In genomic region chr3:48129921-48130320, GRCh38 we compare ENCODE assay signal across 12 cellular contexts. TPM values are rescaled to one million over a fixed set of nuclear protein-coding genes. Genes with fewer than 3 reads are reported as not detected.
DNase-seq lines count a peak whose midpoint lies in the region; ATAC-seq and TF ChIP-seq lines count a peak whose summit lies in the region.
"Had no signal": no experiment of that assay in that cellular context is flagged by ENCODE, and none has a peak within 500 bp of the region (broad histone marks: within the 10 kb centered on the region; RNA-seq: fewer than 3 reads in every experiment).

No MANE protein-coding gene starts in this region.

- H3K4me3 ChIP-seq in dorsolateral prefrontal cortex (peak overlapping the region in 2 of 59 donors; percentile 3 to 9), lung (no peak overlapping the region), stomach smooth muscle (ENCODE audit: low read length in 2 of 2) (peak overlapping the region in 1 of 2 donors; percentile 8), OCI-LY7 (ENCODE audit: low read depth, low read length, poor library complexity, severe bottlenecking) (no peak overlapping the region)

- H2AFZ ChIP-seq in OCI-LY7 (ENCODE audit: low read length) = no peak overlapping the region

- H3K27ac ChIP-seq in dorsolateral prefrontal cortex (peak overlapping the region in 57 of 59 donors; percentile 7 to 89 (median 72)), lung (ENCODE audit: low read depth in 1 of 2, low read length in 1 of 2) (peak overlapping the region; percentile 76 to 78), stomach smooth muscle (ENCODE audit: low read length) (peak overlapping the region; percentile 85), OCI-LY7 (ENCODE audit: low read depth, low read length, poor library complexity, severe bottlenecking) (no peak overlapping the region)

- peak overlapping the region in 1 of 2 donors; percentile 13 for H3K9ac ChIP-seq in stomach smooth muscle (ENCODE audit: low read length in 2 of 2)

- intact Hi-C loops in dorsolateral prefrontal cortex (cut with DNase I) (no loop called here), OCI-LY7 (cut with micrococcal nuclease; ENCODE audit: unreplicated experiment) (no loop called here)

- H3K79me2 ChIP-seq in OCI-LY7 (ENCODE audit: insufficient read depth, low read depth, low read length) = no peaks in the 10 kb centered on the region

- 70 to 83% methylated on average over 2 of the region's 2 CpGs for WGBS in lung, 2 donors

- POLR2A ChIA-PET in OCI-LY7 (lab: Charles Lee) = no interaction called here

- no peaks in the 10 kb centered on the region for H3K36me3 ChIP-seq in lung (ENCODE audit: control insufficient read depth in 2 of 2, insufficient read depth in 2 of 2, low read length in 2 of 2)
- H3K36me3 ChIP-seq in stomach smooth muscle (ENCODE audit: control insufficient read depth in 2 of 2, insufficient read depth in 2 of 2, low read length in 2 of 2) = no peaks in the 10 kb centered on the region
- no peaks in the 10 kb centered on the region for H3K36me3 ChIP-seq in OCI-LY7 (ENCODE audit: insufficient read depth, low read length)

- H3K9me2 ChIP-seq in OCI-LY7 (ENCODE audit: insufficient read depth, low read length) = no peaks in the 10 kb centered on the region

- ATAC-seq in lung (ENCODE audit: insufficient read depth, low FRiP score) (no peak), HG03196 (IDR thresholded peaks at IDR 0.05; ENCODE audit: unreplicated experiment) (no peak), HG03469 (IDR thresholded peaks at IDR 0.05; ENCODE audit: unreplicated experiment) (no peak), GM18498 (IDR thresholded peaks at IDR 0.05; ENCODE audit: unreplicated experiment) (no peak)
- ATAC-seq: activated T-cell treated with anti-CD3 and anti-CD28 coated beads, Interleukin-2, amount 50 U/mL, for 72 hours had no signal

- H3K27me3 ChIP-seq in dorsolateral prefrontal cortex (no peaks in the 10 kb centered on the region), lung (ENCODE audit: control insufficient read depth, insufficient read depth) (no peaks in the 10 kb centered on the region), stomach smooth muscle (ENCODE audit: control insufficient read depth in 1 of 2, insufficient read depth in 2 of 2, low read length in 2 of 2) (no peaks in the 10 kb centered on the region)

- no peak for TF ChIP-seq CTCF in dorsolateral prefrontal cortex (IDR thresholded peaks at IDR 0.05 in 54 of 56, conservative IDR thresholded peaks at IDR 0.05 in 2 of 56; ENCODE audit: low read depth in 1 of 56, partially characterized antibody in 56 of 56)
- TF ChIP-seq CTCF in lung (IDR thresholded peaks at IDR 0.05; ENCODE audit: control extremely low read depth, extremely low read depth) = no peak
- no peak for TF ChIP-seq CTCF in OCI-LY7 (conservative IDR thresholded peaks at IDR 0.05; ENCODE audit: low read length)

- no TSS peak for BruUV-seq in OCI-LY7 (replicated peaks; lab: Mats Ljungman, UMichigan)

- H3K4me1 ChIP-seq in lung (ENCODE audit: control insufficient read depth in 2 of 2, insufficient read depth in 2 of 2, low read length in 2 of 2) (peaks cover 4 to 6% of the 10 kb centered on the region in 2 donors), stomach smooth muscle (ENCODE audit: control insufficient read depth, insufficient read depth, low read length) (peaks cover 18% of the 10 kb centered on the region), OCI-LY7 (ENCODE audit: insufficient read depth, low read length, poor library complexity, severe bottlenecking) (no peaks in the 10 kb centered on the region)

- H4K20me1 ChIP-seq in OCI-LY7 (ENCODE audit: insufficient read depth, low read length) = no peaks in the 10 kb centered on the region

- H3K9me3 ChIP-seq in lung (ENCODE audit: control insufficient read depth in 2 of 2, insufficient read depth in 1 of 2, low read length in 1 of 2) (no peaks in the 10 kb centered on the region), stomach smooth muscle (ENCODE audit: control insufficient read depth in 2 of 2, low read length in 2 of 2) (no peaks in the 10 kb centered on the region), OCI-LY7 (ENCODE audit: low read length) (no peaks in the 10 kb centered on the region)

- H3K4me2 ChIP-seq in OCI-LY7 (ENCODE audit: low read length) = no peak overlapping the region

- DNase-seq in HCEC 1CT = peak; percentile 58
- DNase-seq in dorsolateral prefrontal cortex = no peak
- no peak for DNase-seq in lung (ENCODE audit: low spot score)
- DNase-seq in OCI-LY7 (ENCODE audit: low spot score) = no peak
- DNase-seq: activated T-cell treated with anti-CD3 and anti-CD28 coated beads, Interleukin-2, amount 50 U/mL, for 72 hours; NCI-H1048; NCI-H524 treated with DMSO at 0.1 percent for 48 hours; SHP77 treated with DMSO at 0.1 percent for 48 hours had no signal

- CTCF ChIA-PET in OCI-LY7 (lab: Charles Lee; ENCODE audit: unreplicated experiment) = no interaction called here

RNA-seq across cellular contexts. Expression of gene CDC25A, which starts 58.3 kb away (rescaled TPM):
- 1 to 10 TPM in 67 of 120 experiments, under 1 TPM in 53; 0.18 to 3.9 (median 1.1) TPM for total RNA-seq in dorsolateral prefrontal cortex
- 1 to 10 TPM; 1.4 to 1.5 TPM for total RNA-seq in lung
- under 1 TPM; 0.57 to 0.87 TPM for polyA plus RNA-seq in lung
- total RNA-seq in OCI-LY7 (2014; rRNA removed; shearing (Covaris generic)) = 74.5 and 83.4 TPM in 2 replicates
- 72.9 and 75.4 TPM in 2 replicates for total RNA-seq in OCI-LY7 (2022)

Comparison
In these comparisons a context has a peak if more than half of its experiments do, and no peak if none do; other contexts are left out.
1. RNA of gene CDC25A, which starts 58.3 kb away (total RNA-seq): 72.9 to 83.4 TPM in OCI-LY7; 1.4 to 1.5 TPM in lung and 0.18 to 3.9 TPM in dorsolateral prefrontal cortex; every median in the first group is over 10 times any median in the second.